ENCODE assay signal across 13 cellular contexts in genomic region chr13:98014766-98015165, GRCh38.
DNase-seq lines count a peak whose midpoint lies in the region; ATAC-seq and TF ChIP-seq lines count a peak whose summit lies in the region.
"Had no signal": no experiment of that assay in that cellular context is flagged by ENCODE, and none has a peak within 500 bp of the region (broad histone marks: within the 10 kb centered on the region; RNA-seq: fewer than 3 reads in every experiment).

No MANE protein-coding gene starts in this region.

- no peaks in the 10 kb centered on the region for H3K27me3 Mint-ChIP-seq in activated naive CD4-positive, alpha-beta T cell treated with anti-CD3 and anti-CD28 coated beads, Interleukin-2, amount 10 ng/mL, durations not matched to agents 7 days and 5 days
- H3K27me3 Mint-ChIP-seq: activated B cell treated with CpG ODN at 0.5 μM for 24 hours had no signal

- H3K4me3 ChIP-seq in fibroblast of mammary gland (ENCODE audit: control insufficient read depth, low read depth, low read length) (no peak overlapping the region), psoas muscle (no peak overlapping the region)

- no peak for DNase-seq in activated naive CD4-positive, alpha-beta T cell treated with anti-CD3 and anti-CD28 coated beads, Interleukin-2, amount 10 ng/mL, durations not matched to agents 7 days and 5 days
- DNase-seq in activated naive CD4-positive, alpha-beta T cell (lab: John Stamatoyannopoulos, UW) = no peak
- DNase-seq in fibroblast of mammary gland (ENCODE audit: low read depth) (peak; percentile 79), psoas muscle (no peak), iPS-NIHi7 (ENCODE audit: extremely low spot score) (no peak)
- no peak for DNase-seq in stimulated activated effector memory CD8-positive, alpha-beta T cell treated with anti-CD3 and anti-CD28 coated beads, Interleukin-12 subunit alpha, Interleukin-12 subunit beta, amount 100 ng/mL, for 72 hours (ENCODE audit: low spot score in 2 of 2)
- DNase-seq: ACHN; activated B cell treated with CpG ODN at 0.5 μM for 24 hours; DND-41; mesendoderm; stimulated activated CD8-positive, alpha-beta memory T cell treated with anti-CD3 and anti-CD28 coated beads, Interleukin-4, amount 100 ng/mL, for 48 hours had no signal

- H3K9me3 ChIP-seq in psoas muscle = no peaks in the 10 kb centered on the region

- peaks cover 42% of the 10 kb centered on the region for H3K36me3 Mint-ChIP-seq in activated naive CD4-positive, alpha-beta T cell treated with anti-CD3 and anti-CD28 coated beads, Interleukin-2, amount 10 ng/mL, durations not matched to agents 7 days and 5 days
- H3K36me3 Mint-ChIP-seq in stimulated activated effector memory CD8-positive, alpha-beta T cell treated with anti-CD3 and anti-CD28 coated beads, Interleukin-12 subunit alpha, Interleukin-12 subunit beta, amount 100 ng/mL, for 72 hours = peaks cover 100% of the 10 kb centered on the region

- no peak overlapping the region for H3K4me3 Mint-ChIP-seq in activated naive CD4-positive, alpha-beta T cell treated with anti-CD3 and anti-CD28 coated beads, Interleukin-2, amount 10 ng/mL, durations not matched to agents 7 days and 5 days
- H3K4me3 Mint-ChIP-seq in stimulated activated effector memory CD8-positive, alpha-beta T cell treated with anti-CD3 and anti-CD28 coated beads, Interleukin-12 subunit alpha, Interleukin-12 subunit beta, amount 100 ng/mL, for 72 hours = no peak overlapping the region
- H3K4me3 Mint-ChIP-seq: activated B cell treated with CpG ODN at 0.5 μM for 24 hours had no signal

- H3K27me3 ChIP-seq in psoas muscle (ENCODE audit: insufficient read depth in 3 of 3, low read length in 2 of 3) = no peaks in the 10 kb centered on the region

- no peaks in the 10 kb centered on the region for H3K9me3 Mint-ChIP-seq in activated naive CD4-positive, alpha-beta T cell treated with anti-CD3 and anti-CD28 coated beads, Interleukin-2, amount 10 ng/mL, durations not matched to agents 7 days and 5 days
- H3K9me3 Mint-ChIP-seq in stimulated activated effector memory CD8-positive, alpha-beta T cell treated with anti-CD3 and anti-CD28 coated beads, Interleukin-12 subunit alpha, Interleukin-12 subunit beta, amount 100 ng/mL, for 72 hours = no peaks in the 10 kb centered on the region
- H3K9me3 Mint-ChIP-seq: activated B cell treated with CpG ODN at 0.5 μM for 24 hours had no signal

- ATAC-seq in SK-N-SH treated with all-trans-retinoic acid at 6 μM for 48 hours = peak; percentile 77
- ATAC-seq in stimulated activated effector memory CD8-positive, alpha-beta T cell treated with anti-CD3 and anti-CD28 coated beads, Interleukin-12 subunit alpha, Interleukin-12 subunit beta, amount 100 ng/mL, for 72 hours = no peak
- ATAC-seq in psoas muscle = no peak
- no peak for ATAC-seq in GM21576 (IDR thresholded peaks at IDR 0.05; ENCODE audit: unreplicated experiment)

- no peaks in the 10 kb centered on the region for H3K4me1 ChIP-seq in psoas muscle

- H3K27ac Mint-ChIP-seq in activated naive CD4-positive, alpha-beta T cell treated with anti-CD3 and anti-CD28 coated beads, Interleukin-2, amount 10 ng/mL, durations not matched to agents 7 days and 5 days = peak overlapping the region; percentile 9
- peak overlapping the region; percentile 1 for H3K27ac Mint-ChIP-seq in stimulated activated effector memory CD8-positive, alpha-beta T cell treated with anti-CD3 and anti-CD28 coated beads, Interleukin-12 subunit alpha, Interleukin-12 subunit beta, amount 100 ng/mL, for 72 hours
- H3K27ac Mint-ChIP-seq: activated B cell treated with CpG ODN at 0.5 μM for 24 hours had no signal

- H3K27ac ChIP-seq in psoas muscle = no peak overlapping the region

- intact Hi-C loops in psoas muscle (cut with DNase I) = loop anchor here (5.0 to 10.0 kb wide), 2 partner anchors 32 to 1530 kb away; no protein-coding TSS in a partner anchor

- peaks cover 3% of the 10 kb centered on the region for H3K4me1 Mint-ChIP-seq in activated naive CD4-positive, alpha-beta T cell treated with anti-CD3 and anti-CD28 coated beads, Interleukin-2, amount 10 ng/mL, durations not matched to agents 7 days and 5 days
- H3K4me1 Mint-ChIP-seq in stimulated activated effector memory CD8-positive, alpha-beta T cell treated with anti-CD3 and anti-CD28 coated beads, Interleukin-12 subunit alpha, Interleukin-12 subunit beta, amount 100 ng/mL, for 72 hours = no peaks in the 10 kb centered on the region
- H3K4me1 Mint-ChIP-seq: activated B cell treated with CpG ODN at 0.5 μM for 24 hours had no signal

- CTCF ChIA-PET in activated naive CD4-positive, alpha-beta T cell treated with anti-CD3 and anti-CD28 coated beads, Interleukin-2, amount 10 ng/mL, durations not matched to agents 7 days and 5 days (lab: Charles Lee) = no interaction called here

- H3K36me3 ChIP-seq in psoas muscle (ENCODE audit: insufficient read depth in 1 of 2, low read depth in 1 of 2) = peaks cover 14 to 99% of the 10 kb centered on the region in 2 donors

- TF ChIP-seq CTCF in fibroblast of mammary gland (conservative IDR thresholded peaks at IDR 0.05; ENCODE audit: control insufficient read depth, insufficient read depth, low read depth, low read length) = no peak
- TF ChIP-seq CTCF in psoas muscle (IDR thresholded peaks at IDR 0.05) = no peak

TF ChIP-seq in SK-N-SH treated with all-trans-retinoic acid at 6 μM for 48 hours, 23 proteins besides CTCF, POLR2A, EP300 and RAD21:
- TF ChIP-seq TSHZ2 (CRISPR knock-in tag; IDR thresholded peaks at IDR 0.05) (no peak), ESRRG (CRISPR knock-in tag; IDR thresholded peaks at IDR 0.05) (no peak), RARB (CRISPR knock-in tag; IDR thresholded peaks at IDR 0.05) (no peak), OSR1 (CRISPR knock-in tag; IDR thresholded peaks at IDR 0.05) (no peak), ARNTL (CRISPR knock-in tag; IDR thresholded peaks at IDR 0.05; ENCODE audit: borderline replicate concordance, low read depth) (no peak), BACH2 (CRISPR knock-in tag; IDR thresholded peaks at IDR 0.05; ENCODE audit: borderline replicate concordance) (no peak), ZNF8 (CRISPR knock-in tag; IDR thresholded peaks at IDR 0.05) (no peak), ZFP3 (CRISPR knock-in tag; IDR thresholded peaks at IDR 0.05) (no peak), ZFP30 (CRISPR knock-in tag; IDR thresholded peaks at IDR 0.05) (no peak), ZC3H10 (CRISPR knock-in tag; IDR thresholded peaks at IDR 0.05) (no peak)
- TF ChIP-seq, protein P1, sequence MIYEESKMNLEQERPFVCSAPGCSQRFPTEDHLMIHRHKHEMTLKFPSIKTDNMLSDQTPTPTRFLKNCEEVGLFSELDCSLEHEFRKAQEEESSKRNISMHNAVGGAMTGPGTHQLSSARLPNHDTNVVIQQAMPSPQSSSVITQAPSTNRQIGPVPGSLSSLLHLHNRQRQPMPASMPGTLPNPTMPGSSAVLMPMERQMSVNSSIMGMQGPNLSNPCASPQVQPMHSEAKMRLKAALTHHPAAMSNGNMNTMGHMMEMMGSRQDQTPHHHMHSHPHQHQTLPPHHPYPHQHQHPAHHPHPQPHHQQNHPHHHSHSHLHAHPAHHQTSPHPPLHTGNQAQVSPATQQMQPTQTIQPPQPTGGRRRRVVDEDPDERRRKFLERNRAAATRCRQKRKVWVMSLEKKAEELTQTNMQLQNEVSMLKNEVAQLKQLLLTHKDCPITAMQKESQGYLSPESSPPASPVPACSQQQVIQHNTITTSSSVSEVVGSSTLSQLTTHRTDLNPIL (CRISPR knock-in tag; IDR thresholded peaks at IDR 0.05; ENCODE audit: low read depth) = no peak
- TF ChIP-seq, protein P2, sequence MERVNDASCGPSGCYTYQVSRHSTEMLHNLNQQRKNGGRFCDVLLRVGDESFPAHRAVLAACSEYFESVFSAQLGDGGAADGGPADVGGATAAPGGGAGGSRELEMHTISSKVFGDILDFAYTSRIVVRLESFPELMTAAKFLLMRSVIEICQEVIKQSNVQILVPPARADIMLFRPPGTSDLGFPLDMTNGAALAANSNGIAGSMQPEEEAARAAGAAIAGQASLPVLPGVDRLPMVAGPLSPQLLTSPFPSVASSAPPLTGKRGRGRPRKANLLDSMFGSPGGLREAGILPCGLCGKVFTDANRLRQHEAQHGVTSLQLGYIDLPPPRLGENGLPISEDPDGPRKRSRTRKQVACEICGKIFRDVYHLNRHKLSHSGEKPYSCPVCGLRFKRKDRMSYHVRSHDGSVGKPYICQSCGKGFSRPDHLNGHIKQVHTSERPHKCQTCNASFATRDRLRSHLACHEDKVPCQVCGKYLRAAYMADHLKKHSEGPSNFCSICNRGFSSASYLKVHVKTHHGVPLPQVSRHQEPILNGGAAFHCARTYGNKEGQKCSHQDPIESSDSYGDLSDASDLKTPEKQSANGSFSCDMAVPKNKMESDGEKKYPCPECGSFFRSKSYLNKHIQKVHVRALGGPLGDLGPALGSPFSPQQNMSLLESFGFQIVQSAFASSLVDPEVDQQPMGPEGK (CRISPR knock-in tag; IDR thresholded peaks at IDR 0.05; ENCODE audit: borderline replicate concordance) = no peak
